In genomic region chr4:110869862-110870577, GRCh38 we compare ENCODE assay signal across 1 cellular context.
TF ChIP-seq lines count a peak whose summit lies in the region.

No MANE protein-coding gene starts in this region.

TF ChIP-seq in GM23338, 12 proteins besides CTCF, POLR2A, EP300 and RAD21 (continued from another document):
- TF ChIP-seq REST (IDR thresholded peaks at IDR 0.05; ENCODE audit: unreplicated experiment) (no peak), ZNF331 (CRISPR knock-in tag; IDR thresholded peaks at IDR 0.05; ENCODE audit: low read depth) (no peak)
